Comparison of ENCODE assay signal across 21 cellular contexts in the genomic region with DNA sequence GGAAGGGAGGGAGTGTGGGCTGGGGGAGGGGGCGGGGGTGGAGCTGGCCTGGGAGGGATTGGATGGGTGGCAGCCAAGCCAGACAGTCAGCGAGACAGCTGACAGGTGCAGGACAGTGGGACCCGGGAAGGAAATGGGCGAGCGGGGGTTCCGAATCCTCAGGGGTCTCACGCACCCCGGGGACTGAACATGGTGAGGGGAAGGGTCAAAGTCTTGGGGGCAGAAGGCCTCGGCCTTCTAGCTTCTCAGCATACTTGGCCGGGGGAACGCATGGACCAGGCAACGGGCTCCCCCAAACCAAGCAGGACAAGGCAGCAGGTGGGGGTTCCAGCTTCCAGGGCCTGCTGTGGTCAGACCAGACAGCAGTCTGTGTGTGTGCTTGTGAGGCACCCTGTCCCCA.
"Had no signal": no experiment of that assay in that cellular context is flagged by ENCODE, and none has a peak within 500 bp of the region (broad histone marks: within the 10 kb centered on the region; RNA-seq: fewer than 3 reads in every experiment).

No MANE protein-coding gene starts in this region.

- H3K36me3 ChIP-seq: neutrophil, upper lobe of left lung had no signal

- H3K27me3 ChIP-seq: body of pancreas, neutrophil, upper lobe of left lung had no signal

- H3K4me3 ChIP-seq: body of pancreas, lung, smooth muscle cell, upper lobe of left lung had no signal

- DNase-seq: activated B cell treated with CpG ODN at 0.5 μM for 24 hours; activated CD4-positive, alpha-beta T cell treated with anti-CD3 and anti-CD28 coated beads, Interleukin-2, amount 50 U/mL, for 1 hour; activated CD8-positive, alpha-beta memory T cell treated with anti-CD3 and anti-CD28 coated beads for 24 hours; activated gamma-delta T cell treated with Interleukin-2 at 50 U/mL for 16 hours; activated naive CD8-positive, alpha-beta T cell treated with anti-CD3 and anti-CD28 coated beads for 36 hours; amygdala; body of pancreas; cerebellar nuclear complex; dermis blood vessel endothelial cell; effector memory CD8-positive, alpha-beta T cell; foreskin keratinocyte; kidney glomerular epithelial cell; midbrain; naive B cell; stimulated activated CD4-positive, alpha-beta T cell treated with anti-CD3 and anti-CD28 coated beads, Interleukin-4, amount 100 ng/mL, for 4 hours; stimulated activated CD8-positive, alpha-beta memory T cell treated with anti-CD3 and anti-CD28 coated beads, Interleukin-4, amount 100 ng/mL, for 48 hours; stimulated activated naive CD8-positive, alpha-beta T cell treated with anti-CD3 and anti-CD28 coated beads, Interleukin-15, Interleukin-2, amounts not matched to agents 100 U/mL and 50 U/mL, for 24 hours; upper lobe of left lung had no signal

- H3K9me3 ChIP-seq: body of pancreas, neutrophil, upper lobe of left lung had no signal

- H3K27ac ChIP-seq: body of pancreas, foreskin keratinocyte, neutrophil, upper lobe of left lung had no signal
